In genomic region chr6:15392182-15392581, GRCh38 we compare ENCODE assay signal across 13 cellular contexts.
"Had no signal": no experiment of that assay in that cellular context is flagged by ENCODE, and none has a peak within 500 bp of the region (broad histone marks: within the 10 kb centered on the region; RNA-seq: fewer than 3 reads in every experiment).

No MANE protein-coding gene starts in this region.

- DNase-seq: activated CD4-positive, alpha-beta T cell treated with anti-CD3 and anti-CD28 coated beads, Interleukin-2, amount 50 U/mL, for 48 hours; activated CD8-positive, alpha-beta memory T cell treated with anti-CD3 and anti-CD28 coated beads, Interleukin-2, amount 10 ng/mL, durations not matched to agents 7 days and 5 days; activated naive CD8-positive, alpha-beta T cell treated with anti-CD3 and anti-CD28 coated beads, Interleukin-2, amount 50 U/mL, for 24 hours; activated T-cell treated with anti-CD3 and anti-CD28 coated beads, Interleukin-2, amount 50 U/mL, for 48 hours; head of caudate nucleus; stimulated activated CD4-positive, alpha-beta T cell treated with anti-CD3 and anti-CD28 coated beads, Interleukin-12 subunit alpha, Interleukin-12 subunit beta, amount 100 ng/mL, for 4 hours; stimulated activated naive CD8-positive, alpha-beta T cell treated with anti-CD3 and anti-CD28 coated beads, Interleukin-15, Interleukin-2, amounts not matched to agents 100 U/mL and 50 U/mL, for 24 hours; upper lobe of left lung had no signal

- ATAC-seq: activated CD8-positive, alpha-beta memory T cell treated with anti-CD3 and anti-CD28 coated beads, Interleukin-2, amount 10 ng/mL, durations not matched to agents 7 days and 5 days; activated naive CD8-positive, alpha-beta T cell treated with anti-CD3 and anti-CD28 coated beads, Interleukin-2, amount 50 U/mL, for 24 hours; left lobe of liver; natural killer cell treated with Interleukin-12 subunit alpha and Interleukin-12 subunit beta and Interleukin-15 and Interleukin-18, amount 100 ng/mL, for 72 hours; stimulated activated naive CD8-positive, alpha-beta T cell treated with anti-CD3 and anti-CD28 coated beads, Interleukin-15, Interleukin-2, amounts not matched to agents 100 U/mL and 50 U/mL, for 24 hours had no signal

- H3K4me3 Mint-ChIP-seq: activated CD8-positive, alpha-beta memory T cell treated with anti-CD3 and anti-CD28 coated beads, Interleukin-2, amount 10 ng/mL, durations not matched to agents 7 days and 5 days; activated naive CD8-positive, alpha-beta T cell treated with anti-CD3 and anti-CD28 coated beads, Interleukin-2, amount 50 U/mL, for 24 hours; natural killer cell treated with Interleukin-12 subunit alpha and Interleukin-12 subunit beta and Interleukin-15 and Interleukin-18, amount 100 ng/mL, for 72 hours had no signal

- H3K9me3 ChIP-seq: ascending aorta, suprapubic skin, upper lobe of left lung had no signal

- H3K36me3 ChIP-seq: ascending aorta, suprapubic skin, upper lobe of left lung had no signal

- H3K27me3 ChIP-seq: ascending aorta, suprapubic skin, upper lobe of left lung had no signal

- H3K4me3 ChIP-seq: ascending aorta, suprapubic skin, upper lobe of left lung had no signal

- H3K9me3 Mint-ChIP-seq: activated naive CD8-positive, alpha-beta T cell treated with anti-CD3 and anti-CD28 coated beads, Interleukin-2, amount 50 U/mL, for 24 hours; natural killer cell treated with Interleukin-12 subunit alpha and Interleukin-12 subunit beta and Interleukin-15 and Interleukin-18, amount 100 ng/mL, for 72 hours; T-helper 1 cell treated with Interleukin-12 subunit alpha and Interleukin-12 subunit beta and Interleukin-4 antibody, amounts not matched to agents 30 μg/mL and 1 μg/mL, for 36 hours had no signal

- H3K27me3 Mint-ChIP-seq: activated CD8-positive, alpha-beta memory T cell treated with anti-CD3 and anti-CD28 coated beads, Interleukin-2, amount 10 ng/mL, durations not matched to agents 7 days and 5 days; activated naive CD8-positive, alpha-beta T cell treated with anti-CD3 and anti-CD28 coated beads, Interleukin-2, amount 50 U/mL, for 24 hours; natural killer cell treated with Interleukin-12 subunit alpha and Interleukin-12 subunit beta and Interleukin-15 and Interleukin-18, amount 100 ng/mL, for 72 hours had no signal

- H3K36me3 Mint-ChIP-seq: natural killer cell treated with Interleukin-12 subunit alpha and Interleukin-12 subunit beta and Interleukin-15 and Interleukin-18, amount 100 ng/mL, for 72 hours had no signal

- H3K27ac ChIP-seq: ascending aorta, suprapubic skin, upper lobe of left lung had no signal

- H3K27ac Mint-ChIP-seq: activated naive CD8-positive, alpha-beta T cell treated with anti-CD3 and anti-CD28 coated beads, Interleukin-2, amount 50 U/mL, for 24 hours; T-helper 1 cell treated with Interleukin-12 subunit alpha and Interleukin-12 subunit beta and Interleukin-4 antibody, amounts not matched to agents 30 μg/mL and 1 μg/mL, for 36 hours had no signal
